In genomic region chr1:113886417-113887391, GRCh38 we compare ENCODE assay signal across 25 cellular contexts. TPM values are rescaled to one million over a fixed set of nuclear protein-coding genes. Genes with fewer than 3 reads are reported as not detected.
DNase-seq lines count a peak whose midpoint lies in the region; ATAC-seq and TF ChIP-seq lines count a peak whose summit lies in the region.
"Had no signal": no experiment of that assay in that cellular context is flagged by ENCODE, and none has a peak within 500 bp of the region (broad histone marks: within the 10 kb centered on the region; RNA-seq: fewer than 3 reads in every experiment).

No MANE protein-coding gene starts in this region.

- H3K36me3 Mint-ChIP-seq in activated CD8-positive, alpha-beta T cell treated with anti-CD3 and anti-CD28 coated beads, Interleukin-2, amount 10 ng/mL, durations not matched to agents 7 days and 5 days (ENCODE audit: low read depth), result peaks cover 13% of the 10 kb centered on the region
- peaks cover 7% of the 10 kb centered on the region for H3K36me3 Mint-ChIP-seq in activated CD8-positive, alpha-beta T cell treated with anti-CD3 and anti-CD28 coated beads for 36 hours (ENCODE audit: low read depth)
- H3K36me3 Mint-ChIP-seq in T-helper 17 cell (ENCODE audit: low read depth), result no peaks in the 10 kb centered on the region

- H3K27ac Mint-ChIP-seq in activated CD8-positive, alpha-beta T cell treated with anti-CD3 and anti-CD28 coated beads, Interleukin-2, amount 10 ng/mL, durations not matched to agents 7 days and 5 days, result peak overlapping the region; percentile 27
- no peak overlapping the region for H3K27ac Mint-ChIP-seq in activated CD8-positive, alpha-beta T cell treated with anti-CD3 and anti-CD28 coated beads for 36 hours
- peak overlapping the region; percentile 44 for H3K27ac Mint-ChIP-seq in T-helper 17 cell
- H3K27ac Mint-ChIP-seq: HFFc6 had no signal

- H3K9me3 ChIP-seq in T-helper 17 cell (ENCODE audit: control insufficient read depth, low read length, poor library complexity, severe bottlenecking) (no peaks in the 10 kb centered on the region), left lung (no peaks in the 10 kb centered on the region), spleen (no peaks in the 10 kb centered on the region), heart right ventricle (no peaks in the 10 kb centered on the region)
- H3K9me3 ChIP-seq: left ventricle myocardium inferior, right atrium auricular region, vagina had no signal

- H3K4me3 ChIP-seq in left lung, result no peak overlapping the region
- peak overlapping the region in 1 of 8 donors; percentile 6 for H3K4me3 ChIP-seq in spleen
- no peak overlapping the region for H3K4me3 ChIP-seq in heart right ventricle
- H3K4me3 ChIP-seq: left ventricle myocardium inferior, right atrium auricular region, vagina had no signal

- DNase-seq in activated CD8-positive, alpha-beta T cell treated with anti-CD3 and anti-CD28 coated beads, Interleukin-2, amount 10 ng/mL, durations not matched to agents 7 days and 5 days, result peak; percentile 13
- DNase-seq in activated CD8-positive, alpha-beta T cell treated with anti-CD3 and anti-CD28 coated beads for 36 hours, result no peak
- no peak for DNase-seq in T-helper 17 cell
- DNase-seq in left lung, result no peak
- DNase-seq in spleen, result no peak
- no peak for DNase-seq in heart right ventricle
- no peak for DNase-seq in COLO829 (ENCODE audit: low spot score)
- DNase-seq in NCI-H1048 (lab: John Stamatoyannopoulos, UW), result no peak
- DNase-seq: activated CD4-positive, alpha-beta T cell treated with anti-CD3 and anti-CD28 coated beads for 48 hours; activated CD8-positive, alpha-beta memory T cell treated with anti-CD3 and anti-CD28 coated beads, Interleukin-2, amount 50 U/mL, for 48 hours; activated gamma-delta T cell treated with Interleukin-2 at 50 U/mL for 16 hours; anterior cingulate cortex; central memory CD4-positive, alpha-beta T cell; effector CD4-positive, alpha-beta T cell; glutamatergic neuron; HFFc6; left ventricle myocardium inferior; NCI-H1417; occipital lobe; stimulated activated CD4-positive, alpha-beta T cell treated with anti-CD3 and anti-CD28 coated beads, Interleukin-15, amount 100 ng/mL, for 24 hours; substantia nigra had no signal

- peak overlapping the region in 1 of 2 donors; percentile 66 for H3K27ac ChIP-seq in left lung
- H3K27ac ChIP-seq in spleen, result peak overlapping the region in 5 of 8 donors; percentile 7 to 56 (median 42)
- H3K27ac ChIP-seq in heart right ventricle, result no peak overlapping the region
- H3K27ac ChIP-seq: left ventricle myocardium inferior, right atrium auricular region, vagina had no signal

- WGBS in spleen, 5 donors, result 79 to 87% (median 80%) methylated on average over 17 of the region's 17 CpGs
- 87 to 88% methylated on average over 17 of the region's 17 CpGs for WGBS in heart right ventricle, 2 donors

- no peaks in the 10 kb centered on the region for H3K36me3 ChIP-seq in left lung
- H3K36me3 ChIP-seq in spleen, result no peaks in the 10 kb centered on the region
- no peaks in the 10 kb centered on the region for H3K36me3 ChIP-seq in heart right ventricle
- H3K36me3 ChIP-seq: left ventricle myocardium inferior, right atrium auricular region, vagina had no signal

- peaks cover 18% of the 10 kb centered on the region for H3K4me1 Mint-ChIP-seq in activated CD8-positive, alpha-beta T cell treated with anti-CD3 and anti-CD28 coated beads, Interleukin-2, amount 10 ng/mL, durations not matched to agents 7 days and 5 days (ENCODE audit: low read depth)
- peaks cover 11% of the 10 kb centered on the region for H3K4me1 Mint-ChIP-seq in activated CD8-positive, alpha-beta T cell treated with anti-CD3 and anti-CD28 coated beads for 36 hours (ENCODE audit: low read depth)
- peaks cover 29% of the 10 kb centered on the region for H3K4me1 Mint-ChIP-seq in T-helper 17 cell

- TF ChIP-seq CTCF in activated CD8-positive, alpha-beta T cell treated with anti-CD3 and anti-CD28 coated beads for 36 hours (IDR thresholded peaks at IDR 0.05), result no peak
- no peak for TF ChIP-seq CTCF in left lung (IDR thresholded peaks at IDR 0.05)
- no peak for TF ChIP-seq CTCF in spleen (IDR thresholded peaks at IDR 0.05 in 8 of 11, conservative IDR thresholded peaks at IDR 0.05 in 3 of 11)
- TF ChIP-seq CTCF in heart right ventricle (IDR thresholded peaks at IDR 0.05), result no peak

- POLR2A ChIA-PET in activated CD8-positive, alpha-beta T cell treated with anti-CD3 and anti-CD28 coated beads, Interleukin-2, amount 10 ng/mL, durations not matched to agents 7 days and 5 days (lab: Charles Lee), result no interaction called here
- POLR2A ChIA-PET in activated CD8-positive, alpha-beta T cell treated with anti-CD3 and anti-CD28 coated beads for 36 hours (lab: Charles Lee), result interaction anchor here (0.7 to 3.7 kb wide), 4 partner anchors 13 to 18 kb away, joined by 3 to 16 read pairs (median 4); partner anchors contain the start of genes AP4B1 and DCLRE1B

- TF ChIP-seq POLR2A in spleen (IDR thresholded peaks at IDR 0.05), result no peak

- H3K9me3 Mint-ChIP-seq in activated CD8-positive, alpha-beta T cell treated with anti-CD3 and anti-CD28 coated beads, Interleukin-2, amount 10 ng/mL, durations not matched to agents 7 days and 5 days (ENCODE audit: insufficient read depth), result no peaks in the 10 kb centered on the region
- H3K9me3 Mint-ChIP-seq in activated CD8-positive, alpha-beta T cell treated with anti-CD3 and anti-CD28 coated beads for 36 hours, result no peaks in the 10 kb centered on the region
- H3K9me3 Mint-ChIP-seq: HFFc6 had no signal

- intact Hi-C loops in activated CD8-positive, alpha-beta T cell treated with anti-CD3 and anti-CD28 coated beads for 36 hours (cut with micrococcal nuclease), result no loop called here
- intact Hi-C loops in left lung (cut with DNase I) (no loop called here), spleen (cut with DNase I; ENCODE audit: low total_unique reads) (no loop called here), heart right ventricle (cut with DNase I) (no loop called here)

- ATAC-seq in activated CD8-positive, alpha-beta T cell treated with anti-CD3 and anti-CD28 coated beads, Interleukin-2, amount 10 ng/mL, durations not matched to agents 7 days and 5 days, result no peak
- ATAC-seq in activated CD8-positive, alpha-beta T cell treated with anti-CD3 and anti-CD28 coated beads for 36 hours, result no peak
- ATAC-seq in T-helper 17 cell (no peak), left lung (peak; percentile 78), heart right ventricle (no peak)

- H3K4me3 Mint-ChIP-seq in activated CD8-positive, alpha-beta T cell treated with anti-CD3 and anti-CD28 coated beads, Interleukin-2, amount 10 ng/mL, durations not matched to agents 7 days and 5 days, result no peak overlapping the region
- H3K4me3 Mint-ChIP-seq in activated CD8-positive, alpha-beta T cell treated with anti-CD3 and anti-CD28 coated beads for 36 hours, result no peak overlapping the region
- H3K4me3 Mint-ChIP-seq in T-helper 17 cell, result peak overlapping the region; percentile 83
- H3K4me3 Mint-ChIP-seq: HFFc6 had no signal

- CTCF ChIA-PET in activated CD8-positive, alpha-beta T cell treated with anti-CD3 and anti-CD28 coated beads, Interleukin-2, amount 10 ng/mL, durations not matched to agents 7 days and 5 days (lab: Charles Lee), result interaction anchor here (1.4 to 1.9 kb wide), 4 partner anchors 11 to 43 kb away, joined by 4 to 6 read pairs (median 4); partner anchors contain the start of gene HIPK1
- CTCF ChIA-PET in activated CD8-positive, alpha-beta T cell treated with anti-CD3 and anti-CD28 coated beads for 36 hours (lab: Charles Lee), result interaction anchor here (1.1 to 1.3 kb wide), 3 partner anchors 11 to 17 kb away, joined by 3 read pairs; no protein-coding TSS in a partner anchor

- H3K4me1 ChIP-seq in left lung (peaks cover 0 to 9% of the 10 kb centered on the region in 2 donors), spleen (peaks cover 0 to 28% (median 2%) of the 10 kb centered on the region in 6 donors), heart right ventricle (peaks cover 0 to 5% (median 0%) of the 10 kb centered on the region in 9 donors)
- H3K4me1 ChIP-seq: left ventricle myocardium inferior, right atrium auricular region, vagina had no signal

- no peaks in the 10 kb centered on the region for H3K27me3 Mint-ChIP-seq in activated CD8-positive, alpha-beta T cell treated with anti-CD3 and anti-CD28 coated beads, Interleukin-2, amount 10 ng/mL, durations not matched to agents 7 days and 5 days (ENCODE audit: low read depth)
- no peaks in the 10 kb centered on the region for H3K27me3 Mint-ChIP-seq in activated CD8-positive, alpha-beta T cell treated with anti-CD3 and anti-CD28 coated beads for 36 hours
- H3K27me3 Mint-ChIP-seq in T-helper 17 cell, result no peaks in the 10 kb centered on the region

- H3K27me3 ChIP-seq in left lung, result no peaks in the 10 kb centered on the region
- no peaks in the 10 kb centered on the region for H3K27me3 ChIP-seq in spleen (replicated peaks in 1 of 7)
- no peaks in the 10 kb centered on the region for H3K27me3 ChIP-seq in heart right ventricle
- H3K27me3 ChIP-seq: right atrium auricular region, vagina had no signal

RNA-seq across cellular contexts. Expression of gene BCL2L15, which starts 0.7 kb away (rescaled TPM):
- total RNA-seq in activated CD8-positive, alpha-beta T cell treated with anti-CD3 and anti-CD28 coated beads, Interleukin-2, amount 10 ng/mL, durations not matched to agents 7 days and 5 days, result 1 to 10 TPM; 1.0 to 1.1 TPM
- under 1 TPM; 0.40 to 0.61 TPM for total RNA-seq in activated CD8-positive, alpha-beta T cell treated with anti-CD3 and anti-CD28 coated beads for 36 hours
- total RNA-seq in T-helper 17 cell (1 to 10 TPM; 1.4 to 1.5 TPM), left lung (1 to 10 TPM; 2.2 to 2.3 TPM), spleen (1 to 10 TPM; 1.5 to 7.1 (median 2.2) TPM), heart right ventricle (under 1 TPM in 7 of 10 donors, not detected in 3; 0.05 to 0.28 (median 0.09) TPM)
- polyA plus RNA-seq in spleen (under 1 TPM; 0.64 to 0.83 (median 0.67) TPM), heart right ventricle (under 1 TPM; 0.07 to 0.15 TPM)
- total RNA-seq: left ventricle myocardium inferior, M059J had no signal

RNA-seq across cellular contexts. Expression of gene PTPN22, which starts 15.2 kb away (rescaled TPM):
- total RNA-seq in activated CD8-positive, alpha-beta T cell treated with anti-CD3 and anti-CD28 coated beads, Interleukin-2, amount 10 ng/mL, durations not matched to agents 7 days and 5 days, result 10 to 100 TPM; 74.8 to 78.9 TPM
- 10 to 100 TPM; 54.0 to 56.0 TPM for total RNA-seq in activated CD8-positive, alpha-beta T cell treated with anti-CD3 and anti-CD28 coated beads for 36 hours
- total RNA-seq in T-helper 17 cell (10 to 100 TPM; 40.8 to 42.6 TPM), left lung (10 to 100 TPM in 1 of 2 donors, 1 to 10 TPM in 1; 5.6 to 10.0 TPM), spleen (10 to 100 TPM; 22.2 to 42.9 (median 29.3) TPM), heart right ventricle (1 to 10 TPM in 1 of 10 donors, under 1 TPM in 9; 0.13 to 3.3 (median 0.56) TPM)
- polyA plus RNA-seq in spleen (10 to 100 TPM; 10.4 to 25.3 (median 14.3) TPM), heart right ventricle (under 1 TPM; 0.20 to 0.44 TPM)
- total RNA-seq: NCI-H460 had no signal

RNA-seq across cellular contexts. Expression of gene AP4B1, which starts 17.9 kb away (rescaled TPM):
- total RNA-seq in activated CD8-positive, alpha-beta T cell treated with anti-CD3 and anti-CD28 coated beads, Interleukin-2, amount 10 ng/mL, durations not matched to agents 7 days and 5 days, result 10 to 100 TPM; 42.9 to 44.9 TPM
- 10 to 100 TPM; 38.2 to 38.5 TPM for total RNA-seq in activated CD8-positive, alpha-beta T cell treated with anti-CD3 and anti-CD28 coated beads for 36 hours
- total RNA-seq in T-helper 17 cell (10 to 100 TPM; 52.1 to 56.1 TPM), left lung (10 to 100 TPM; 15.4 to 21.2 TPM), spleen (10 to 100 TPM; 23.9 to 58.0 (median 33.1) TPM), heart right ventricle (10 to 100 TPM in 8 of 10 donors, 1 to 10 TPM in 2; 9.1 to 13.9 (median 11.5) TPM)
- polyA plus RNA-seq in spleen (10 to 100 TPM; 24.9 to 52.3 (median 27.5) TPM), heart right ventricle (10 to 100 TPM in 1 of 2 donors, 1 to 10 TPM in 1; 7.5 to 15.4 TPM)

RNA-seq across cellular contexts. Expression of gene DCLRE1B, which starts 18.4 kb away (rescaled TPM):
- total RNA-seq in activated CD8-positive, alpha-beta T cell treated with anti-CD3 and anti-CD28 coated beads, Interleukin-2, amount 10 ng/mL, durations not matched to agents 7 days and 5 days, result 10 to 100 TPM; 19.6 to 19.7 TPM
- total RNA-seq in activated CD8-positive, alpha-beta T cell treated with anti-CD3 and anti-CD28 coated beads for 36 hours, result 10 to 100 TPM; 19.1 to 19.3 TPM
- 1 to 10 TPM; 5.4 to 7.0 TPM for total RNA-seq in T-helper 17 cell
- total RNA-seq in left lung, result 1 to 10 TPM; 7.3 to 9.1 TPM
- total RNA-seq in spleen, result 10 to 100 TPM in 1 of 7 donors, 1 to 10 TPM in 6; 6.7 to 10.5 (median 8.0) TPM
- 1 to 10 TPM; 1.9 to 3.5 (median 2.4) TPM for polyA plus RNA-seq in spleen
- total RNA-seq in heart right ventricle, result 1 to 10 TPM in 9 of 10 donors, under 1 TPM in 1; 0.78 to 4.2 (median 2.1) TPM
- polyA plus RNA-seq in heart right ventricle, result 1 to 10 TPM in 1 of 2 donors, under 1 TPM in 1; 0.59 to 1.8 TPM

RNA-seq across cellular contexts. Expression of gene HIPK1, which starts 42.4 kb away (rescaled TPM):
- total RNA-seq in activated CD8-positive, alpha-beta T cell treated with anti-CD3 and anti-CD28 coated beads, Interleukin-2, amount 10 ng/mL, durations not matched to agents 7 days and 5 days, result 10 to 100 TPM; 89.3 to 92.7 TPM
- total RNA-seq in activated CD8-positive, alpha-beta T cell treated with anti-CD3 and anti-CD28 coated beads for 36 hours, result 10 to 100 TPM; 42.8 to 45.1 TPM
- total RNA-seq in T-helper 17 cell (100 to 1,000 TPM; 228 to 253 TPM), left lung (10 to 100 TPM; 61.1 to 77.4 TPM), spleen (10 to 100 TPM; 62.5 to 92.3 (median 76.5) TPM), heart right ventricle (10 to 100 TPM; 42.6 to 91.0 (median 62.2) TPM)
- polyA plus RNA-seq in spleen (10 to 100 TPM in 1 of 3 donors, 1 to 10 TPM in 2; 7.1 to 10.4 (median 7.2) TPM), heart right ventricle (10 to 100 TPM in 1 of 2 donors, 1 to 10 TPM in 1; 7.8 to 10.7 TPM)

Comparison
In these comparisons a context has a peak if more than half of its experiments do, and no peak if none do; other contexts are left out.
1. H3K27ac ChIP-seq: peak in spleen (5 of 8); none in heart right ventricle (0 of 10).